Comparison of ENCODE assay signal across 33 cellular contexts in genomic region chr3:17103579-17103978, GRCh38.
DNase-seq lines count a peak whose midpoint lies in the region; ATAC-seq, FAIRE-seq and TF ChIP-seq lines count a peak whose summit lies in the region.
"Had no signal": no experiment of that assay in that cellular context is flagged by ENCODE, and none has a peak within 500 bp of the region (broad histone marks: within the 10 kb centered on the region; RNA-seq: fewer than 3 reads in every experiment).

No MANE protein-coding gene starts in this region.

- no peak for DNase-seq in HepG2 (ENCODE audit: low spot score)
- no peak for DNase-seq in right lobe of liver
- no peak for DNase-seq in IMR-90
- DNase-seq in K562 (ENCODE audit: extremely low read depth in 1 of 4, low spot score in 3 of 4), result no peak
- DNase-seq in NCI-H1417 treated with DMSO at 0.1 percent for 48 hours (lab: John Stamatoyannopoulos, UW), result no peak
- DNase-seq: 8988T; ACHN; AML-193; BE2C; C1 segment of cervical spinal cord; Caco-2; Calu3; CD4-positive, alpha-beta memory T cell; CD4-positive, alpha-beta T cell; CD4-positive, CD25-positive, alpha-beta regulatory T cell; CD8-positive, alpha-beta memory T cell; CD8-positive, alpha-beta T cell; COR-L47; DMS 273 treated with DMSO at 0.1 percent for 48 hours; DMS153; DMS53; DMS79; DMS79 treated with DMSO at 0.1 percent for 48 hours; DND-41; EL had no signal

- no peak overlapping the region for H3K4me2 ChIP-seq in HepG2 (ENCODE audit: low read depth, low read length)
- H3K4me2 ChIP-seq in IMR-90 (ENCODE audit: low read depth, low read length), result no peak overlapping the region
- H3K4me2 ChIP-seq in K562 (ENCODE audit: insufficient read depth, low read length), result no peak overlapping the region
- H3K4me2 ChIP-seq: A549; BLaER1; BLaER1 treated with 17β-estradiol and CSF1 and Interleukin-3, amounts not matched to agents 10 nM and 100 nM had no signal

- no peak for TF ChIP-seq POLR2A in HepG2 (IDR thresholded peaks at IDR 0.05; ENCODE audit: insufficient read depth in 1 of 2, low read depth in 2 of 2, low read length in 2 of 2)
- no peak for TF ChIP-seq POLR2A in right lobe of liver (IDR thresholded peaks at IDR 0.05)
- no peak for TF ChIP-seq POLR2A in IMR-90 (IDR thresholded peaks at IDR 0.05; ENCODE audit: low read depth, low read length)
- TF ChIP-seq POLR2A in K562 (conservative IDR thresholded peaks at IDR 0.05), result no peak

- FAIRE-seq in HepG2 (lab: Jason Lieb, UNC) (no peak), K562 (lab: Jason Lieb, UNC) (no peak)
- FAIRE-seq: A204.1, A549, D721Med had no signal

- ATAC-seq in HepG2, result no peak
- ATAC-seq in right lobe of liver, result no peak
- no peak for ATAC-seq in IMR-90 (ENCODE audit: low read depth)
- ATAC-seq in K562, result no peak
- ATAC-seq in HG03520 (IDR thresholded peaks at IDR 0.05; ENCODE audit: unreplicated experiment), result no peak
- ATAC-seq: A549; CD8-positive, alpha-beta T cell had no signal

- H3K9me1 ChIP-seq in IMR-90 (ENCODE audit: insufficient read depth, low read length) (no peaks in the 10 kb centered on the region), K562 (ENCODE audit: control insufficient read depth, insufficient read depth, low read length) (no peaks in the 10 kb centered on the region)

- no peaks in the 10 kb centered on the region for H4K20me1 ChIP-seq in HepG2 (ENCODE audit: insufficient read depth, low read length)
- H4K20me1 ChIP-seq in IMR-90 (ENCODE audit: insufficient read depth, low read length), result no peaks in the 10 kb centered on the region
- no peaks in the 10 kb centered on the region for H4K20me1 ChIP-seq in K562 (replicated peaks; ENCODE audit: control insufficient read depth, insufficient read depth, low read length)
- H4K20me1 ChIP-seq: BLaER1; BLaER1 treated with 17β-estradiol and CSF1 and Interleukin-3, amounts not matched to agents 10 nM and 100 nM had no signal

- H2AFZ ChIP-seq in HepG2 (ENCODE audit: low read length) (no peak overlapping the region), IMR-90 (replicated peaks; ENCODE audit: low read length, poor library complexity) (no peak overlapping the region), K562 (ENCODE audit: low read depth, low read length) (no peak overlapping the region)

- H2AK9ac ChIP-seq in IMR-90 (replicated peaks; ENCODE audit: low read depth, low read length, poor library complexity), result no peak overlapping the region

- dilution Hi-C loops in IMR-90 (cut with HindIII; ENCODE audit: low sequenced_read_pairs, unreplicated experiment), result no loop called here

- TF ChIP-seq EP300 in HepG2 (IDR thresholded peaks at IDR 0.05; ENCODE audit: low read depth in 2 of 2, low read length in 2 of 2), result no peak
- no peak for TF ChIP-seq EP300 in HepG2 (CRISPR knock-in tag; IDR thresholded peaks at IDR 0.05; ENCODE audit: borderline replicate concordance)
- TF ChIP-seq EP300 in K562 (IDR thresholded peaks at IDR 0.05; ENCODE audit: low read length), result no peak

- H3K27ac ChIP-seq in HepG2 (ENCODE audit: extremely low read length, insufficient read depth, low read length) (no peak overlapping the region), right lobe of liver (no peak overlapping the region), IMR-90 (ENCODE audit: insufficient read depth, low read length) (no peak overlapping the region), K562 (ENCODE audit: extremely low read depth, low read depth, low read length) (no peak overlapping the region)
- H3K27ac ChIP-seq: 22Rv1; A549; BLaER1; BLaER1 treated with 17β-estradiol and CSF1 and Interleukin-3, amounts not matched to agents 10 nM and 100 nM; C4-2B had no signal

- POLR2A ChIA-PET in HepG2 (lab: Yijun Ruan, JAX) (no interaction called here), IMR-90 (lab: Charles Lee; ENCODE audit: unreplicated experiment) (no interaction called here), K562 (lab: Yijun Ruan, JAX) (no interaction called here)

- H4K5ac ChIP-seq in IMR-90 (ENCODE audit: low read depth, low read length), result no peak overlapping the region

- H4K8ac ChIP-seq in IMR-90 (ENCODE audit: low read depth in 2 of 2, low read length in 2 of 2), result no peak overlapping the region

- no peaks in the 10 kb centered on the region for H3K4me1 ChIP-seq in HepG2 (ENCODE audit: insufficient read depth, low read length)
- H3K4me1 ChIP-seq in right lobe of liver, result no peaks in the 10 kb centered on the region
- no peaks in the 10 kb centered on the region for H3K4me1 ChIP-seq in IMR-90 (ENCODE audit: control insufficient read depth, insufficient read depth, low read length)
- no peaks in the 10 kb centered on the region for H3K4me1 ChIP-seq in K562 (replicated peaks in 1 of 2; ENCODE audit: control insufficient read depth in 2 of 2, insufficient read depth in 2 of 2, low read length in 2 of 2)
- H3K4me1 ChIP-seq: A549; BE2C; BLaER1; BLaER1 treated with 17β-estradiol and CSF1 and Interleukin-3, amounts not matched to agents 10 nM and 100 nM; Caco-2 had no signal

- no peak overlapping the region for H4K91ac ChIP-seq in IMR-90 (ENCODE audit: insufficient read depth, low read depth, low read length)

- BruUV-seq in HepG2 (replicated peaks; lab: Mats Ljungman, UMichigan), result no TSS peak
- BruUV-seq in IMR-90 (replicated peaks; lab: Mats Ljungman, UMichigan), result no TSS peak
- no TSS peak for BruUV-seq in K562 (replicated peaks; lab: Mats Ljungman, UMichigan)

- no peak overlapping the region for H2AK5ac ChIP-seq in IMR-90 (ENCODE audit: low read depth, low read length)

- H3K4me3 ChIP-seq in HepG2 (replicated peaks in 1 of 3; ENCODE audit: insufficient read depth in 1 of 3, low read depth in 2 of 3, low read length in 3 of 3) (no peak overlapping the region), right lobe of liver (no peak overlapping the region), IMR-90 (ENCODE audit: insufficient read depth, low read depth, low read length) (no peak overlapping the region), K562 (no peak overlapping the region)
- H3K4me3 ChIP-seq: A549; BLaER1; BLaER1 treated with 17β-estradiol and CSF1 and Interleukin-3, amounts not matched to agents 10 nM and 100 nM had no signal

- H3K14ac ChIP-seq in IMR-90 (replicated peaks; ENCODE audit: low read depth, low read length), result no peak overlapping the region

- no peaks in the 10 kb centered on the region for H3K79me2 ChIP-seq in HepG2 (ENCODE audit: insufficient read depth, low read length)
- no peaks in the 10 kb centered on the region for H3K79me2 ChIP-seq in K562 (ENCODE audit: control insufficient read depth, insufficient read depth, low read length)

- in situ Hi-C loops in HepG2 (cut with HindIII; ENCODE audit: extremely low pct_ligation_motif_present, low pct_unique_long_range_greater_than_20kb) (no loop called here), IMR-90 (cut with MboI; ENCODE audit: low sequenced_read_pairs) (no loop called here), K562 (cut with MboI) (no loop called here)

- no peak overlapping the region for H2BK120ac ChIP-seq in IMR-90 (ENCODE audit: low read depth, low read length)

- WGBS in HepG2 (ENCODE audit: low lambda C conversion rate), result 0% methylated on average over 1 of the region's 1 CpG
- 64% methylated on average over 1 of the region's 1 CpG for WGBS in right lobe of liver (ENCODE audit: insufficient coverage, low coverage, low lambda C conversion rate, missing lambda C conversion rate)
- WGBS in IMR-90 (ENCODE audit: extremely low coverage in 2 of 2, insufficient read length in 1 of 2), 2 experiments, result no CpG with 5 or more reads among the region's 1 CpG
- WGBS in K562 (ENCODE audit: insufficient coverage, low coverage, missing lambda C conversion rate), result 0% methylated on average over 1 of the region's 1 CpG

- no peak overlapping the region for H3K9ac ChIP-seq in HepG2 (ENCODE audit: insufficient read depth, low read depth, low read length)
- H3K9ac ChIP-seq in IMR-90 (ENCODE audit: low read depth, low read length), result no peak overlapping the region
- no peak overlapping the region for H3K9ac ChIP-seq in K562 (ENCODE audit: insufficient read depth in 1 of 2, low read depth in 2 of 2, low read length in 2 of 2)
- H3K9ac ChIP-seq: BLaER1; BLaER1 treated with 17β-estradiol and CSF1 and Interleukin-3, amounts not matched to agents 10 nM and 100 nM had no signal

- H2BK15ac ChIP-seq in IMR-90 (ENCODE audit: low read depth, low read length), result no peak overlapping the region

- TF ChIP-seq CTCF in HepG2 (CRISPR knock-in tag; IDR thresholded peaks at IDR 0.05) (no peak), right lobe of liver (IDR thresholded peaks at IDR 0.05) (no peak), IMR-90 (conservative IDR thresholded peaks at IDR 0.05; ENCODE audit: low read depth, low read length) (no peak), K562 (IDR thresholded peaks at IDR 0.05 in 2 of 3, conservative IDR thresholded peaks at IDR 0.05 in 1 of 3; ENCODE audit: insufficient read depth in 2 of 3, low read depth in 1 of 3, low read length in 3 of 3) (no peak)

- CTCF ChIA-PET in HepG2 (lab: Yijun Ruan, JAX; ENCODE audit: low intra/inter-chr PET ratio, low total read pairs), result no interaction called here
- CTCF ChIA-PET in IMR-90 (lab: Yijun Ruan, JAX), result interaction anchor here (0.9 kb wide), 1 partner anchor 14 kb away, joined by 3 read pairs; no protein-coding TSS in a partner anchor
- CTCF ChIA-PET in K562 (lab: Yijun Ruan, JAX; ENCODE audit: low intra/inter-chr PET ratio), result no interaction called here

- H3K36me3 ChIP-seq in HepG2 (replicated peaks in 1 of 2; ENCODE audit: control insufficient read depth in 1 of 2, insufficient read depth in 2 of 2, low read length in 2 of 2) (no peaks in the 10 kb centered on the region), right lobe of liver (no peaks in the 10 kb centered on the region), IMR-90 (ENCODE audit: control insufficient read depth, insufficient read depth, low read length) (no peaks in the 10 kb centered on the region), K562 (ENCODE audit: control insufficient read depth, insufficient read depth, low read length) (no peaks in the 10 kb centered on the region)
- H3K36me3 ChIP-seq: BE2C; BLaER1; BLaER1 treated with 17β-estradiol and CSF1 and Interleukin-3, amounts not matched to agents 10 nM and 100 nM had no signal

- H3K4ac ChIP-seq in IMR-90 (ENCODE audit: low read depth, low read length), result no peak overlapping the region

- no peaks in the 10 kb centered on the region; the same call in 1 of the 2 replicates for H3K9me3 ChIP-seq in HepG2 (ENCODE audit: low read length)
- no peaks in the 10 kb centered on the region for H3K9me3 ChIP-seq in right lobe of liver
- H3K9me3 ChIP-seq in IMR-90 (ENCODE audit: control insufficient read depth, insufficient read depth, low read length), result no peaks in the 10 kb centered on the region
- no peaks in the 10 kb centered on the region for H3K9me3 ChIP-seq in K562 (replicated peaks; ENCODE audit: control insufficient read depth, insufficient read depth, low read depth, low read length)
- H3K9me3 ChIP-seq: A549, BE2C, Caco-2 had no signal

- H3K79me1 ChIP-seq in IMR-90 (ENCODE audit: low read depth in 1 of 2, low read length in 2 of 2), result no peaks in the 10 kb centered on the region

- H3K23ac ChIP-seq in IMR-90 (ENCODE audit: low read depth, low read length), result no peak overlapping the region

- intact Hi-C loops in HepG2 (cut with micrococcal nuclease; ENCODE audit: unreplicated experiment), result no loop called here
- intact Hi-C loops in right lobe of liver (cut with DNase I), result no loop called here
- intact Hi-C loops in IMR-90 (cut with micrococcal nuclease), result no loop called here
- intact Hi-C loops in K562 (cut with micrococcal nuclease), result no loop called here

- no peak overlapping the region for H3K18ac ChIP-seq in IMR-90 (ENCODE audit: low read depth, low read length)

- TF ChIP-seq RAD21 in HepG2 (CRISPR knock-in tag; IDR thresholded peaks at IDR 0.05), result no peak
- TF ChIP-seq RAD21 in IMR-90 (IDR thresholded peaks at IDR 0.05; ENCODE audit: low read length), result no peak
- TF ChIP-seq RAD21 in K562 (CRISPR knock-in tag; conservative IDR thresholded peaks at IDR 0.05 in 1 of 2, IDR thresholded peaks at IDR 0.05 in 1 of 2), result no peak

- H3K56ac ChIP-seq in IMR-90 (ENCODE audit: extremely low read depth, insufficient read depth, low read length), result no peak overlapping the region

- H2BK5ac ChIP-seq in IMR-90 (ENCODE audit: low read depth, low read length, poor library complexity, severe bottlenecking), result no peak overlapping the region

- H2BK20ac ChIP-seq in IMR-90 (ENCODE audit: low read depth, low read length), result no peak overlapping the region

- H3K27me3 ChIP-seq in HepG2 (ENCODE audit: control insufficient read depth in 1 of 2, insufficient read depth in 2 of 2, low read length in 2 of 2), result no peaks in the 10 kb centered on the region
- no peaks in the 10 kb centered on the region for H3K27me3 ChIP-seq in right lobe of liver
- no peaks in the 10 kb centered on the region for H3K27me3 ChIP-seq in IMR-90 (ENCODE audit: control insufficient read depth, insufficient read depth, low read length)
- H3K27me3 ChIP-seq in K562 (ENCODE audit: control insufficient read depth in 2 of 2, insufficient read depth in 2 of 2, low read length in 2 of 2), result no peaks in the 10 kb centered on the region
- H3K27me3 ChIP-seq: BE2C; BLaER1; BLaER1 treated with 17β-estradiol and CSF1 and Interleukin-3, amounts not matched to agents 10 nM and 100 nM had no signal

Comparison
In these comparisons a context has a peak if more than half of its experiments do, and no peak if none do; other contexts are left out.
1. Of the 241 proteins assayed by ChIP-seq in both HepG2 and K562: peak only in HepG2: none; only in K562: none; in both: CEBPB; in neither: 237; mixed calls (peak in some experiments, not most) for 3.